ENCODE assay signal across 1 cellular context in the genomic region with DNA sequence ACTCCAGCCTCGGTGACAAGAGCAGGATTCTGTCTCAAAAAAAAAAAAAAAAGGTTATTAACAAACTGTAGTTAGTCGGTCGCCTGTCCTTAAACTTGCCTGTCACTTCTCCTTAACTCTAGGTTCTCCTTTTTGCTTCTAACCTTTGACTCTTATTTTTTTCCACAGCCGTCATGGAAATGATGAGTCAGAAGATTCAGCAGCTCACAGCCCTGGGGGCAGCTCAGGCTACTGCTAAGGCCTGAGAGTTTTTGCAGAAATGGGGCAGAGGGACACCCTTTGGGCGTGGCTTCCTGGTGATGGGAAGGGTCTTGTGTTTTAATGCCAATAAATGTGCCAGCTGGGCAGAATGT.
A peak's percentile ranks its signal among the peaks of the same experiment; 100 is the strongest.
TF ChIP-seq lines count a peak whose summit lies in the region.

No MANE protein-coding gene starts in this region.

TF ChIP-seq in IMR-90, 13 proteins besides CTCF, POLR2A, EP300 and RAD21:
- TF ChIP-seq FOS (IDR thresholded peaks at IDR 0.05; ENCODE audit: low read depth, low read length) (0 out of 2 replicates have a peak, but pooled peaks have one; percentile 34), MAFK (IDR thresholded peaks at IDR 0.05; ENCODE audit: low read depth, low read length) (peak; percentile 71), RFX5 (IDR thresholded peaks at IDR 0.05; ENCODE audit: low read depth, low read length) (no peak), CEBPB (IDR thresholded peaks at IDR 0.05; ENCODE audit: low read depth, low read length) (no peak), RCOR1 (IDR thresholded peaks at IDR 0.05; ENCODE audit: insufficient replicate concordance, low read length) (no peak), MAZ (IDR thresholded peaks at IDR 0.05; ENCODE audit: borderline replicate concordance, low read depth, low read length) (no peak), BHLHE40 (IDR thresholded peaks at IDR 0.05; ENCODE audit: low read depth, low read length) (no peak), NFE2L2 (IDR thresholded peaks at IDR 0.05; ENCODE audit: low read depth, low read length) (0 out of 2 replicates have a peak, but pooled peaks have one; percentile 49), CHD1 (IDR thresholded peaks at IDR 0.05; ENCODE audit: low read depth, low read length) (no peak), SMC3 (IDR thresholded peaks at IDR 0.05; ENCODE audit: low read depth, low read length) (no peak), MXI1 (IDR thresholded peaks at IDR 0.05; ENCODE audit: borderline replicate concordance, low read depth, low read length) (no peak)
- TF ChIP-seq, protein P1, sequence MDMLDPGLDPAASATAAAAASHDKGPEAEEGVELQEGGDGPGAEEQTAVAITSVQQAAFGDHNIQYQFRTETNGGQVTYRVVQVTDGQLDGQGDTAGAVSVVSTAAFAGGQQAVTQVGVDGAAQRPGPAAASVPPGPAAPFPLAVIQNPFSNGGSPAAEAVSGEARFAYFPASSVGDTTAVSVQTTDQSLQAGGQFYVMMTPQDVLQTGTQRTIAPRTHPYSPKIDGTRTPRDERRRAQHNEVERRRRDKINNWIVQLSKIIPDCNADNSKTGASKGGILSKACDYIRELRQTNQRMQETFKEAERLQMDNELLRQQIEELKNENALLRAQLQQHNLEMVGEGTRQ (IDR thresholded peaks at IDR 0.05; ENCODE audit: low read depth, low read length): no peak
- TF ChIP-seq, protein P2, sequence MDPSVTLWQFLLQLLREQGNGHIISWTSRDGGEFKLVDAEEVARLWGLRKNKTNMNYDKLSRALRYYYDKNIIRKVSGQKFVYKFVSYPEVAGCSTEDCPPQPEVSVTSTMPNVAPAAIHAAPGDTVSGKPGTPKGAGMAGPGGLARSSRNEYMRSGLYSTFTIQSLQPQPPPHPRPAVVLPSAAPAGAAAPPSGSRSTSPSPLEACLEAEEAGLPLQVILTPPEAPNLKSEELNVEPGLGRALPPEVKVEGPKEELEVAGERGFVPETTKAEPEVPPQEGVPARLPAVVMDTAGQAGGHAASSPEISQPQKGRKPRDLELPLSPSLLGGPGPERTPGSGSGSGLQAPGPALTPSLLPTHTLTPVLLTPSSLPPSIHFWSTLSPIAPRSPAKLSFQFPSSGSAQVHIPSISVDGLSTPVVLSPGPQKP (IDR thresholded peaks at IDR 0.05; ENCODE audit: borderline replicate concordance, low read depth, low read length): no peak
TF ChIP-seq in IMR-90: peak in this region for 3.
